1 cellular context compared by ENCODE assay signal in the genomic region with DNA sequence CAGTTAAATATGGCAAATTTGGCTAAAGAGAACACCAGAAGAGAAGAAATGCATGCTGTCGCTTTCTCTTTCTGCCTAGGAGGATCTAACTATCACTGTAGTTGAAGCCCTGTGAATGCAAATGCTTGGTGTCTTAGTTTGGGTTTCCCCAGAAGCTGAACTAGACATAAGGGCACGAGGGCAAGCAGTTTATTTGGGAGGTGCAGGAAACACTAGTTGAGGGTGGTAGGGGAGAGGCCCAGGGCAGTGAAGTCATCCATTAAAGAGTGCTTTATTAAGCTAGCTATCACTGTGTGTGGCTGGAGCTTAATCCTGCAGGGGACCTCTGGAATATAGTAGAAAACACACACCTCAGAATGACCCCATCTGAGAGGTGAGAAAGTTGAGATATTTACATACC.
TF ChIP-seq lines count a peak whose summit lies in the region.

No MANE protein-coding gene starts in this region.

TF ChIP-seq in IMR-90, 13 proteins besides CTCF, POLR2A, EP300 and RAD21:
- TF ChIP-seq, protein P1, sequence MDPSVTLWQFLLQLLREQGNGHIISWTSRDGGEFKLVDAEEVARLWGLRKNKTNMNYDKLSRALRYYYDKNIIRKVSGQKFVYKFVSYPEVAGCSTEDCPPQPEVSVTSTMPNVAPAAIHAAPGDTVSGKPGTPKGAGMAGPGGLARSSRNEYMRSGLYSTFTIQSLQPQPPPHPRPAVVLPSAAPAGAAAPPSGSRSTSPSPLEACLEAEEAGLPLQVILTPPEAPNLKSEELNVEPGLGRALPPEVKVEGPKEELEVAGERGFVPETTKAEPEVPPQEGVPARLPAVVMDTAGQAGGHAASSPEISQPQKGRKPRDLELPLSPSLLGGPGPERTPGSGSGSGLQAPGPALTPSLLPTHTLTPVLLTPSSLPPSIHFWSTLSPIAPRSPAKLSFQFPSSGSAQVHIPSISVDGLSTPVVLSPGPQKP (IDR thresholded peaks at IDR 0.05; ENCODE audit: borderline replicate concordance, low read depth, low read length) = no peak
- TF ChIP-seq, protein P2, sequence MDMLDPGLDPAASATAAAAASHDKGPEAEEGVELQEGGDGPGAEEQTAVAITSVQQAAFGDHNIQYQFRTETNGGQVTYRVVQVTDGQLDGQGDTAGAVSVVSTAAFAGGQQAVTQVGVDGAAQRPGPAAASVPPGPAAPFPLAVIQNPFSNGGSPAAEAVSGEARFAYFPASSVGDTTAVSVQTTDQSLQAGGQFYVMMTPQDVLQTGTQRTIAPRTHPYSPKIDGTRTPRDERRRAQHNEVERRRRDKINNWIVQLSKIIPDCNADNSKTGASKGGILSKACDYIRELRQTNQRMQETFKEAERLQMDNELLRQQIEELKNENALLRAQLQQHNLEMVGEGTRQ (IDR thresholded peaks at IDR 0.05; ENCODE audit: low read depth, low read length) = no peak
- TF ChIP-seq MXI1 (IDR thresholded peaks at IDR 0.05; ENCODE audit: borderline replicate concordance, low read depth, low read length) (no peak), CEBPB (IDR thresholded peaks at IDR 0.05; ENCODE audit: low read depth, low read length) (no peak), MAFK (IDR thresholded peaks at IDR 0.05; ENCODE audit: low read depth, low read length) (no peak), BHLHE40 (IDR thresholded peaks at IDR 0.05; ENCODE audit: low read depth, low read length) (no peak), RCOR1 (IDR thresholded peaks at IDR 0.05; ENCODE audit: insufficient replicate concordance, low read length) (no peak), RFX5 (IDR thresholded peaks at IDR 0.05; ENCODE audit: low read depth, low read length) (no peak), CHD1 (IDR thresholded peaks at IDR 0.05; ENCODE audit: low read depth, low read length) (no peak), NFE2L2 (IDR thresholded peaks at IDR 0.05; ENCODE audit: low read depth, low read length) (no peak), MAZ (IDR thresholded peaks at IDR 0.05; ENCODE audit: borderline replicate concordance, low read depth, low read length) (no peak), SMC3 (IDR thresholded peaks at IDR 0.05; ENCODE audit: low read depth, low read length) (no peak)
